9 cellular contexts compared by ENCODE assay signal in genomic region chr1:222928212-222928611, GRCh38.
DNase-seq lines count a peak whose midpoint lies in the region; ATAC-seq and TF ChIP-seq lines count a peak whose summit lies in the region.
"Had no signal": no experiment of that assay in that cellular context is flagged by ENCODE, and none has a peak within 500 bp of the region (broad histone marks: within the 10 kb centered on the region; RNA-seq: fewer than 3 reads in every experiment).

No MANE protein-coding gene starts in this region.

- no peaks in the 10 kb centered on the region for H3K79me1 ChIP-seq in IMR-90 (ENCODE audit: low read depth in 1 of 2, low read length in 2 of 2)

- H3K27ac ChIP-seq in IMR-90 (ENCODE audit: insufficient read depth, low read length), result no peak overlapping the region
- H3K27ac ChIP-seq in RWPE1, result no peak overlapping the region

- no peak overlapping the region for H4K91ac ChIP-seq in IMR-90 (ENCODE audit: insufficient read depth, low read depth, low read length)

- POLR2A ChIA-PET in IMR-90 (lab: Charles Lee; ENCODE audit: unreplicated experiment), result no interaction called here
- POLR2A ChIA-PET in RWPE1 (lab: Yijun Ruan, JAX; ENCODE audit: low non-redundant PET), result no interaction called here

- no peak for TF ChIP-seq RAD21 in IMR-90 (IDR thresholded peaks at IDR 0.05; ENCODE audit: low read length)

- no peaks in the 10 kb centered on the region for H3K27me3 ChIP-seq in IMR-90 (ENCODE audit: control insufficient read depth, insufficient read depth, low read length)
- H3K27me3 ChIP-seq: uterus had no signal

- peak; percentile 21 for DNase-seq in IMR-90
- peak; percentile 80 for DNase-seq in amniotic epithelial cell (ENCODE audit: low read depth)
- DNase-seq in hypothalamus (lab: John Stamatoyannopoulos, UW), result peak in 31 of 51 donors; percentile 2 to 51 (median 13)
- DNase-seq in sciatic nerve (ENCODE audit: low spot score), result peak; percentile 71
- DNase-seq in RWPE1 (ENCODE audit: low spot score), result no peak
- DNase-seq in Kasumi-1 (lab: John Stamatoyannopoulos, UW), result no peak

- H4K20me1 ChIP-seq in IMR-90 (ENCODE audit: insufficient read depth, low read length), result no peaks in the 10 kb centered on the region

- CTCF ChIA-PET in IMR-90 (lab: Yijun Ruan, JAX), result interaction anchor here (0.7 kb wide), 1 partner anchor 14 kb away, joined by 3 read pairs; no protein-coding TSS in a partner anchor
- CTCF ChIA-PET in RWPE1 (lab: Yijun Ruan, JAX), result interaction anchor here (0.8 kb wide), 1 partner anchor 58 kb away, joined by 3 read pairs; no protein-coding TSS in a partner anchor

- ATAC-seq in IMR-90 (ENCODE audit: low read depth) (peak; percentile 40; the same call in 1 of the 2 replicates), sciatic nerve (peak; percentile 93), HG03135 (IDR thresholded peaks at IDR 0.05; ENCODE audit: unreplicated experiment) (no peak), GM21367 (IDR thresholded peaks at IDR 0.05; ENCODE audit: unreplicated experiment) (no peak)

- H3K36me3 ChIP-seq in IMR-90 (ENCODE audit: control insufficient read depth, insufficient read depth, low read length), result no peaks in the 10 kb centered on the region
- H3K36me3 ChIP-seq: uterus had no signal

- peaks cover 6% of the 10 kb centered on the region for H3K4me1 ChIP-seq in IMR-90 (ENCODE audit: control insufficient read depth, insufficient read depth, low read length)

- BruUV-seq in IMR-90 (replicated peaks; lab: Mats Ljungman, UMichigan), result no TSS peak

- H3K9me1 ChIP-seq in IMR-90 (ENCODE audit: insufficient read depth, low read length), result no peaks in the 10 kb centered on the region

- no peak overlapping the region for H2BK120ac ChIP-seq in IMR-90 (ENCODE audit: low read depth, low read length)

- no peak for TF ChIP-seq CTCF in IMR-90 (conservative IDR thresholded peaks at IDR 0.05; ENCODE audit: low read depth, low read length)
- TF ChIP-seq CTCF in RWPE1 (conservative IDR thresholded peaks at IDR 0.05; ENCODE audit: low read depth), result no peak

- dilution Hi-C loops in IMR-90 (cut with HindIII; ENCODE audit: low sequenced_read_pairs, unreplicated experiment), result no loop called here

- no peak overlapping the region for H2AK9ac ChIP-seq in IMR-90 (replicated peaks; ENCODE audit: low read depth, low read length, poor library complexity)

- no peak overlapping the region for H3K9ac ChIP-seq in IMR-90 (ENCODE audit: low read depth, low read length)

- H2AK5ac ChIP-seq in IMR-90 (ENCODE audit: low read depth, low read length), result no peak overlapping the region

- in situ Hi-C loops in IMR-90 (cut with MboI; ENCODE audit: low sequenced_read_pairs), result no loop called here

- H3K9me3 ChIP-seq in IMR-90 (ENCODE audit: control insufficient read depth, insufficient read depth, low read length), result no peaks in the 10 kb centered on the region
- H3K9me3 ChIP-seq: uterus had no signal

- no peak overlapping the region for H3K56ac ChIP-seq in IMR-90 (ENCODE audit: extremely low read depth, insufficient read depth, low read length)

- H2BK15ac ChIP-seq in IMR-90 (ENCODE audit: low read depth, low read length), result no peak overlapping the region

- H3K4me2 ChIP-seq in IMR-90 (ENCODE audit: low read depth, low read length), result no peak overlapping the region

- no peak overlapping the region for H2BK20ac ChIP-seq in IMR-90 (ENCODE audit: low read depth, low read length)

- H3K4ac ChIP-seq in IMR-90 (ENCODE audit: low read depth, low read length), result no peak overlapping the region

- H4K8ac ChIP-seq in IMR-90 (ENCODE audit: low read depth in 2 of 2, low read length in 2 of 2), result no peak overlapping the region

- H3K4me3 ChIP-seq in IMR-90 (ENCODE audit: insufficient read depth, low read depth, low read length), result no peak overlapping the region

- no peak overlapping the region for H3K18ac ChIP-seq in IMR-90 (ENCODE audit: low read depth, low read length)

- no peak for TF ChIP-seq POLR2A in IMR-90 (IDR thresholded peaks at IDR 0.05; ENCODE audit: low read depth, low read length)

- no peak overlapping the region for H3K14ac ChIP-seq in IMR-90 (replicated peaks; ENCODE audit: low read depth, low read length)

- no peak overlapping the region for H4K5ac ChIP-seq in IMR-90 (ENCODE audit: low read depth, low read length)

- WGBS in IMR-90 (ENCODE audit: extremely low coverage in 2 of 2, insufficient read length in 1 of 2), 2 experiments, result 71% methylated on average over 1 of the region's 3 CpGs; no CpG with 5 or more reads in 1 of the 2 experiments

- H3K23ac ChIP-seq in IMR-90 (ENCODE audit: low read depth, low read length), result no peak overlapping the region; the same call in 1 of the 2 replicates

- intact Hi-C loops in IMR-90 (cut with micrococcal nuclease), result loop anchor here (5.0 kb wide), 1 partner anchor 111 kb away; the partner anchor contains the start of gene DISP1
- intact Hi-C loops in sciatic nerve (cut with DNase I), result no loop called here

- H2AFZ ChIP-seq in IMR-90 (replicated peaks; ENCODE audit: low read length, poor library complexity), result no peak overlapping the region

- no peak overlapping the region for H2BK5ac ChIP-seq in IMR-90 (ENCODE audit: low read depth, low read length, poor library complexity, severe bottlenecking)

TF ChIP-seq in IMR-90, 13 proteins besides CTCF, POLR2A, EP300 and RAD21:
- TF ChIP-seq, protein P1, sequence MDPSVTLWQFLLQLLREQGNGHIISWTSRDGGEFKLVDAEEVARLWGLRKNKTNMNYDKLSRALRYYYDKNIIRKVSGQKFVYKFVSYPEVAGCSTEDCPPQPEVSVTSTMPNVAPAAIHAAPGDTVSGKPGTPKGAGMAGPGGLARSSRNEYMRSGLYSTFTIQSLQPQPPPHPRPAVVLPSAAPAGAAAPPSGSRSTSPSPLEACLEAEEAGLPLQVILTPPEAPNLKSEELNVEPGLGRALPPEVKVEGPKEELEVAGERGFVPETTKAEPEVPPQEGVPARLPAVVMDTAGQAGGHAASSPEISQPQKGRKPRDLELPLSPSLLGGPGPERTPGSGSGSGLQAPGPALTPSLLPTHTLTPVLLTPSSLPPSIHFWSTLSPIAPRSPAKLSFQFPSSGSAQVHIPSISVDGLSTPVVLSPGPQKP (IDR thresholded peaks at IDR 0.05; ENCODE audit: borderline replicate concordance, low read depth, low read length), result no peak
- TF ChIP-seq CEBPB (IDR thresholded peaks at IDR 0.05; ENCODE audit: low read depth, low read length), result no peak
- TF ChIP-seq, protein P2, sequence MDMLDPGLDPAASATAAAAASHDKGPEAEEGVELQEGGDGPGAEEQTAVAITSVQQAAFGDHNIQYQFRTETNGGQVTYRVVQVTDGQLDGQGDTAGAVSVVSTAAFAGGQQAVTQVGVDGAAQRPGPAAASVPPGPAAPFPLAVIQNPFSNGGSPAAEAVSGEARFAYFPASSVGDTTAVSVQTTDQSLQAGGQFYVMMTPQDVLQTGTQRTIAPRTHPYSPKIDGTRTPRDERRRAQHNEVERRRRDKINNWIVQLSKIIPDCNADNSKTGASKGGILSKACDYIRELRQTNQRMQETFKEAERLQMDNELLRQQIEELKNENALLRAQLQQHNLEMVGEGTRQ (IDR thresholded peaks at IDR 0.05; ENCODE audit: low read depth, low read length), result no peak
- TF ChIP-seq MAFK (IDR thresholded peaks at IDR 0.05; ENCODE audit: low read depth, low read length), result no peak
- TF ChIP-seq RFX5 (IDR thresholded peaks at IDR 0.05; ENCODE audit: low read depth, low read length), result no peak
- TF ChIP-seq MXI1 (IDR thresholded peaks at IDR 0.05; ENCODE audit: borderline replicate concordance, low read depth, low read length), result no peak
- no peak for TF ChIP-seq MAZ (IDR thresholded peaks at IDR 0.05; ENCODE audit: borderline replicate concordance, low read depth, low read length)
- no peak for TF ChIP-seq FOS (IDR thresholded peaks at IDR 0.05; ENCODE audit: low read depth, low read length)
TF ChIP-seq in IMR-90: peak in this region for 0.

Comparison
In these comparisons a context has a peak if more than half of its experiments do, and no peak if none do; other contexts are left out.
1. ATAC-seq: peak in IMR-90 (single experiment) and sciatic nerve (single experiment); none in HG03135 (single experiment) and GM21367 (single experiment).
2. DNase-seq: peak in IMR-90 (single experiment), amniotic epithelial cell (single experiment), hypothalamus (31 of 51) and sciatic nerve (single experiment); none in RWPE1 (single experiment) and Kasumi-1 (0 of 2).